ENCODE assay signal across 16 cellular contexts in genomic region chr16:52364500-52364899, GRCh38.
A peak's percentile ranks its signal among the peaks of the same experiment; 100 is the strongest.
DNase-seq lines count a peak whose midpoint lies in the region; ATAC-seq lines count a peak whose summit lies in the region.
"Had no signal": no experiment of that assay in that cellular context is flagged by ENCODE, and none has a peak within 500 bp of the region (broad histone marks: within the 10 kb centered on the region; RNA-seq: fewer than 3 reads in every experiment).

No MANE protein-coding gene starts in this region.

- in situ Hi-C loops in G401 (cut with HindIII; ENCODE audit: low sequenced_read_pairs): no loop called here

- ATAC-seq in GM18907 (IDR thresholded peaks at IDR 0.05; ENCODE audit: unreplicated experiment) (peak; percentile 83), HG02938 (IDR thresholded peaks at IDR 0.05; ENCODE audit: unreplicated experiment) (peak; percentile 71), sciatic nerve (no peak), GM18861 (IDR thresholded peaks at IDR 0.05; ENCODE audit: unreplicated experiment) (no peak)

- DNase-seq in CD1c-positive myeloid dendritic cell (ENCODE audit: extremely low spot score) (peak; percentile 4), NOMO-1 (lab: John Stamatoyannopoulos, UW; ENCODE audit: unreplicated experiment in 2 of 2) (peak; percentile 1 to 72), G401 (ENCODE audit: low spot score) (no peak), sciatic nerve (ENCODE audit: low spot score) (no peak), NCI-H524 (lab: John Stamatoyannopoulos, UW) (no peak)
- DNase-seq: DMS 273 treated with DMSO at 0.1 percent for 48 hours, Karpas-422, MM.1S, NCI-H1436, NCI-H2029 treated with DMSO at 0.1 percent for 48 hours, NCI-H510A, OCI-M1, T-helper 9 cell had no signal

- intact Hi-C loops in sciatic nerve (cut with DNase I): no loop called here

Comparison
In these comparisons a context has a peak if more than half of its experiments do, and no peak if none do; other contexts are left out.
1. DNase-seq: peak in CD1c-positive myeloid dendritic cell (single experiment) and NOMO-1 (2 of 2); none in G401 (single experiment), sciatic nerve (single experiment) and NCI-H524 (0 of 2).
2. ATAC-seq: peak in GM18907 (single experiment) and HG02938 (single experiment); none in sciatic nerve (single experiment) and GM18861 (single experiment).